1 cellular context compared by ENCODE assay signal in genomic region chr4:40307627-40308497, GRCh38.
TF ChIP-seq lines count a peak whose summit lies in the region.

No MANE protein-coding gene starts in this region.

TF ChIP-seq in K562, 482 proteins besides CTCF, POLR2A, EP300 and RAD21 (continued from another document):
- TF ChIP-seq E2F8 (IDR thresholded peaks at IDR 0.05; ENCODE audit: low read depth, partially characterized antibody) (no peak), ZNF766 (CRISPR knock-in tag; conservative IDR thresholded peaks at IDR 0.05) (no peak; the same call in 1 of the 2 replicates), CHD1 (IDR thresholded peaks at IDR 0.05; ENCODE audit: low read length) (no peak), ZNF436 (CRISPR knock-in tag; IDR thresholded peaks at IDR 0.05) (no peak), RNF2 (IDR thresholded peaks at IDR 0.05) (peak; percentile 47; the same call in 1 of the 2 replicates), MAFF (IDR thresholded peaks at IDR 0.05; ENCODE audit: low read length) (no peak)
